Comparison of ENCODE assay signal across 8 cellular contexts in genomic region chr11:128467610-128468041, GRCh38.
DNase-seq lines count a peak whose midpoint lies in the region; ATAC-seq and TF ChIP-seq lines count a peak whose summit lies in the region.

No MANE protein-coding gene starts in this region.

- no peak overlapping the region for H3K4me3 ChIP-seq in HEK293 (ENCODE audit: low read depth, low read length)
- no peak overlapping the region for H3K4me3 ChIP-seq in WI38 (ENCODE audit: low read depth, low read length)

- H3K9me3 ChIP-seq in HEK293 (ENCODE audit: control insufficient read depth, insufficient read depth, low read depth, low read length) = no peaks in the 10 kb centered on the region

- DNase-seq in fibroblast of peridontal ligament (ENCODE audit: extremely low read depth) = peak; percentile 92
- DNase-seq in renal cortical epithelial cell (ENCODE audit: low read depth) = peak; percentile 99
- no peak for DNase-seq in retina
- DNase-seq in NCI-H1436 (lab: John Stamatoyannopoulos, UW) = no peak
- DNase-seq in SHP77 treated with DMSO at 0.1 percent for 48 hours (lab: John Stamatoyannopoulos, UW) = no peak

- POLR2A ChIA-PET in HEK293 (lab: Yijun Ruan, JAX) = no interaction called here

- CTCF ChIA-PET in HEK293 (lab: Yijun Ruan, JAX) = interaction anchor here (0.7 to 2.0 kb wide), 4 partner anchors 50 to 125 kb away, joined by 3 to 5 read pairs (median 4); no protein-coding TSS in a partner anchor

- peaks cover 0 to 6% of the 10 kb centered on the region in 2 experiments; a peak in 1 of 3 replicates for H3K36me3 ChIP-seq in HEK293 (ENCODE audit: control insufficient read depth in 2 of 2, insufficient read depth in 1 of 2, low read length in 2 of 2)

- TF ChIP-seq CTCF in HEK293 (tag by site-specific recombination; IDR thresholded peaks at IDR 0.05) = no peak
- TF ChIP-seq CTCF in WI38 (IDR thresholded peaks at IDR 0.05; ENCODE audit: low read depth, low read length) = peak; percentile 18; the same call in 1 of the 2 replicates

- H3K27ac ChIP-seq in HEK293 (ENCODE audit: extremely low read depth, low read depth, low read length) = no peak overlapping the region

- peaks cover 5% of the 10 kb centered on the region for H3K4me1 ChIP-seq in HEK293 (ENCODE audit: control insufficient read depth, insufficient read depth, low read length)

- ATAC-seq in GM18502 (IDR thresholded peaks at IDR 0.05; ENCODE audit: poor library complexity, unreplicated experiment) = no peak

TF ChIP-seq in HEK293, 187 proteins besides CTCF, POLR2A, EP300 and RAD21:
- TF ChIP-seq ZNF148 (tag by site-specific recombination; IDR thresholded peaks at IDR 0.05; ENCODE audit: borderline replicate concordance) = no peak
- TF ChIP-seq ZNF211 (tag by site-specific recombination; IDR thresholded peaks at IDR 0.05; ENCODE audit: low read depth) = no peak
- peak; percentile 37 for TF ChIP-seq GLIS1 (tag by site-specific recombination; IDR thresholded peaks at IDR 0.05)
TF ChIP-seq in HEK293: peak in this region for 1.

Comparison
In these comparisons a context has a peak if more than half of its experiments do, and no peak if none do; other contexts are left out.
1. DNase-seq: peak in fibroblast of peridontal ligament (single experiment) and renal cortical epithelial cell (single experiment); none in retina (single experiment), NCI-H1436 (single experiment) and SHP77 treated with DMSO at 0.1 percent for 48 hours (single experiment).